29 cellular contexts compared by ENCODE assay signal in genomic region chr4:150447356-150447755, GRCh38.
"Had no signal": no experiment of that assay in that cellular context is flagged by ENCODE, and none has a peak within 500 bp of the region (broad histone marks: within the 10 kb centered on the region; RNA-seq: fewer than 3 reads in every experiment).

No MANE protein-coding gene starts in this region.

- H3K36me3 ChIP-seq: ascending aorta, cardiac muscle cell, Peyer's patch had no signal

- H3K27ac ChIP-seq: ascending aorta, cardiac muscle cell, KMS-11, Peyer's patch, SK-N-MC had no signal

- H3K9me3 ChIP-seq: ascending aorta, Peyer's patch had no signal

- H3K4me2 ChIP-seq: KMS-11 had no signal

- H3K27me3 ChIP-seq: ascending aorta, cardiac muscle cell, Peyer's patch had no signal

- H3K9ac ChIP-seq: KMS-11 had no signal

- ATAC-seq: activated CD8-positive, alpha-beta T cell treated with anti-CD3 and anti-CD28 coated beads for 36 hours; PC-3 had no signal

- H3K4me3 ChIP-seq: ascending aorta, cardiac muscle cell, Peyer's patch, SK-N-MC had no signal

- DNase-seq: activated CD4-positive, alpha-beta T cell treated with anti-CD3 and anti-CD28 coated beads, Interleukin-2, amount 10 ng/mL, durations not matched to agents 24 days and 14 days; activated CD4-positive, alpha-beta T cell treated with anti-CD3 and anti-CD28 coated beads, Interleukin-2, amount 50 U/mL, for 4 hours; activated CD8-positive, alpha-beta T cell treated with anti-CD3 and anti-CD28 coated beads for 36 hours; activated gamma-delta T cell; activated naive CD4-positive, alpha-beta T cell treated with Interleukin-2 at 50 U/mL for 16 hours; activated naive CD8-positive, alpha-beta T cell treated with anti-CD3 and anti-CD28 coated beads, Interleukin-2, amount 10 ng/mL, durations not matched to agents 7 days and 5 days; activated T-cell treated with anti-CD3 and anti-CD28 coated beads, Interleukin-2, amount 50 U/mL, for 1 hour; amygdala; MM.1S; MV-4-11; NCI-H1105; NCI-H1417 treated with DMSO at 0.1 percent for 48 hours; NCI-H187 treated with DMSO at 0.1 percent for 48 hours; NCI-H2081; NCI-H2171 treated with DMSO at 0.1 percent for 48 hours; NCI-H2227 treated with DMSO at 0.1 percent for 48 hours; NCI-H446; NCI-H510A treated with DMSO at 0.1 percent for 48 hours; NCI-H69; NK-92 treated with Interleukin-12 subunit alpha and Interleukin-12 subunit beta, amount 100 ng/mL, for 24 hours; PC-3; Peyer's patch; RPMI8226; SIG-M5; T1000 had no signal

- H3K4me1 ChIP-seq: ascending aorta, Peyer's patch had no signal
